10 cellular contexts compared by ENCODE assay signal in the genomic region with DNA sequence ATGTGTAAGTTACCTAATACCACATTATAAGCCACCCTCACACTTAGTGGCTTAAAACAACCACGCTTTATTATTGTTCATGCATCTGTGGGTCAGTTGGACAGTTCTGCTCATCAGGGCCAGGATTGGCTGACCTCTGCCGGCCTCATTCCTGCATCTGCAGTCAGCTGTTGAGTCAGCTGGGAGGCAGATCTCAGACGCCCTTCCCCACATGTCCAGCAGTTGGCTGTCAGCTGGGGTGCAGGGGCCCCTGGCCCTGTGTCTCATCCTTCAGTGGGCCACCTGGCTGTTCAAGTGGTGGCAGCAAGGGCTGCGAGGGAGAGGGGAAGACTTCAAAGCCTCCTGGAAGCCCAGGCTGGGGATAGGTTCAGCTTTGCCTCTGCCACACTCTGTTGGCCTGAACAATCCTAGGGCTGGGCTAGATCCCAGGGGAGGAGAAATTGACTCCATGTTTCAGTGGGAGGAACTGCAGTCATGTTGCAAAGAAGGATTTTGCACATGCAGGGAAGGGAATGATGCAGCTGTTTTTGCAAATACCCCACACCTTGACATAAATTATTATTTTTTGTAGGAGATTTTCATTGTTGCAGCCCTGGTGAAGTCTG. TPM values are rescaled to one million over a fixed set of nuclear protein-coding genes. Genes with fewer than 3 reads are reported as not detected.
DNase-seq lines count a peak whose midpoint lies in the region; ATAC-seq, FAIRE-seq and TF ChIP-seq lines count a peak whose summit lies in the region.
"Had no signal": no experiment of that assay in that cellular context is flagged by ENCODE, and none has a peak within 500 bp of the region (broad histone marks: within the 10 kb centered on the region; RNA-seq: fewer than 3 reads in every experiment).

No MANE protein-coding gene starts in this region.

- H3K4me1 ChIP-seq in K562 (replicated peaks in 1 of 2; ENCODE audit: control insufficient read depth in 2 of 2, insufficient read depth in 2 of 2, low read length in 2 of 2) (peaks cover 0 to 6% of the 10 kb centered on the region in 2 experiments; a peak in 2 of 5 replicates), upper lobe of right lung (peaks cover 14% of the 10 kb centered on the region), stomach (peaks cover 0 to 27% (median 10%) of the 10 kb centered on the region in 4 donors)
- H3K4me1 ChIP-seq: neural progenitor cell had no signal

- H3K9me3 ChIP-seq in K562 (replicated peaks; ENCODE audit: control insufficient read depth, insufficient read depth, low read depth, low read length) (no peaks in the 10 kb centered on the region), upper lobe of right lung (no peaks in the 10 kb centered on the region), stomach (no peaks in the 10 kb centered on the region)

- ATAC-seq in K562 (peak; percentile 41; the same call in 2 of the 3 replicates), upper lobe of right lung (peak; percentile 42)

- TF ChIP-seq RAD21 in K562 (CRISPR knock-in tag; conservative IDR thresholded peaks at IDR 0.05 in 1 of 2, IDR thresholded peaks at IDR 0.05 in 1 of 2) = no peak

- no peaks in the 10 kb centered on the region for H3K27me3 Mint-ChIP-seq in activated T-cell treated with anti-CD3 and anti-CD28 coated beads, Interleukin-2, amount 50 U/mL, for 24 hours

- POLR2A ChIA-PET in K562 (lab: Yijun Ruan, JAX) = interaction anchor here (0.6 to 1.7 kb wide), 5 partner anchors 20 to 144 kb away, joined by 3 to 8 read pairs (median 3); no protein-coding TSS in a partner anchor

- no peak overlapping the region for H3K4me2 ChIP-seq in K562 (ENCODE audit: insufficient read depth, low read length)
- H3K4me2 ChIP-seq: neural progenitor cell had no signal

- WGBS in K562 (ENCODE audit: insufficient coverage, low coverage, missing lambda C conversion rate) = 66% methylated on average over 4 of the region's 4 CpGs
- WGBS in stomach, 5 donors = 57 to 83% (median 73%) methylated on average over 3 to 4 of the region's 4 CpGs

- H4K20me1 ChIP-seq in K562 (replicated peaks; ENCODE audit: control insufficient read depth, insufficient read depth, low read length) = 0 out of 2 replicates have a peak, but pooled peaks cover 7% of the 10 kb centered on the region

- H3K9me1 ChIP-seq in K562 (ENCODE audit: control insufficient read depth, insufficient read depth, low read length) = no peaks in the 10 kb centered on the region

- DNase-seq in activated T-cell treated with anti-CD3 and anti-CD28 coated beads, Interleukin-2, amount 50 U/mL, for 24 hours = no peak
- DNase-seq in activated T-cell treated with anti-CD3 and anti-CD28 coated beads, Interleukin-2, amount 50 U/mL, for 48 hours = no peak
- DNase-seq in K562 (ENCODE audit: extremely low read depth in 1 of 4, low spot score in 3 of 4) = no peak
- no peak for DNase-seq in kidney epithelial cell (ENCODE audit: low read depth)
- no peak for DNase-seq in upper lobe of right lung
- DNase-seq in LoVo (ENCODE audit: low spot score) = no peak
- DNase-seq in stomach = no peak
- DNase-seq in HuH-7 (ENCODE audit: low spot score) = no peak

- H3K27me3 ChIP-seq in K562 (ENCODE audit: control insufficient read depth in 2 of 2, insufficient read depth in 2 of 2, low read length in 2 of 2) (no peaks in the 10 kb centered on the region), kidney epithelial cell (ENCODE audit: control insufficient read depth, insufficient read depth, low read length) (no peaks in the 10 kb centered on the region), upper lobe of right lung (no peaks in the 10 kb centered on the region), stomach (no peaks in the 10 kb centered on the region)
- H3K27me3 ChIP-seq: neural progenitor cell had no signal

- peaks cover 99% of the 10 kb centered on the region for H3K36me3 ChIP-seq in K562 (ENCODE audit: control insufficient read depth, insufficient read depth, low read length)
- peaks cover 2% of the 10 kb centered on the region for H3K36me3 ChIP-seq in kidney epithelial cell (ENCODE audit: control insufficient read depth, insufficient read depth, low read length)
- peaks cover 94% of the 10 kb centered on the region for H3K36me3 ChIP-seq in upper lobe of right lung
- H3K36me3 ChIP-seq in stomach = peaks cover 72 to 100% (median 98%) of the 10 kb centered on the region in 4 donors
- H3K36me3 ChIP-seq: neural progenitor cell had no signal

- no peak for TF ChIP-seq CTCF in K562 (IDR thresholded peaks at IDR 0.05 in 2 of 3, conservative IDR thresholded peaks at IDR 0.05 in 1 of 3; ENCODE audit: insufficient read depth in 2 of 3, low read depth in 1 of 3, low read length in 3 of 3)
- peak; percentile 4 for TF ChIP-seq CTCF in kidney epithelial cell (IDR thresholded peaks at IDR 0.05; ENCODE audit: insufficient read depth, low read length, poor library complexity, severe bottlenecking)
- TF ChIP-seq CTCF in upper lobe of right lung (IDR thresholded peaks at IDR 0.05) = no peak
- TF ChIP-seq CTCF in stomach (IDR thresholded peaks at IDR 0.05) = no peak

- no peaks in the 10 kb centered on the region for H3K9me3 Mint-ChIP-seq in activated T-cell treated with anti-CD3 and anti-CD28 coated beads, Interleukin-2, amount 50 U/mL, for 24 hours
- H3K9me3 Mint-ChIP-seq: neural progenitor cell had no signal

- no peak overlapping the region for H2AFZ ChIP-seq in K562 (ENCODE audit: low read depth, low read length)
- H2AFZ ChIP-seq: neural progenitor cell had no signal

- H3K36me3 Mint-ChIP-seq in activated T-cell treated with anti-CD3 and anti-CD28 coated beads, Interleukin-2, amount 50 U/mL, for 24 hours (ENCODE audit: low read depth) = peaks cover 96% of the 10 kb centered on the region

- no TSS peak for BruUV-seq in K562 (replicated peaks; lab: Mats Ljungman, UMichigan)

- H3K4me3 Mint-ChIP-seq in activated T-cell treated with anti-CD3 and anti-CD28 coated beads, Interleukin-2, amount 50 U/mL, for 24 hours = no peak overlapping the region
- H3K4me3 Mint-ChIP-seq: CD14-positive monocyte, neural progenitor cell had no signal

- no peak for TF ChIP-seq EP300 in K562 (IDR thresholded peaks at IDR 0.05; ENCODE audit: low read length)
- TF ChIP-seq EP300 in stomach (IDR thresholded peaks at IDR 0.05) = no peak

- H3K79me2 ChIP-seq in K562 (ENCODE audit: control insufficient read depth, insufficient read depth, low read length) = no peaks in the 10 kb centered on the region; the same call in 1 of the 3 replicates

- TF ChIP-seq POLR2A in K562 (conservative IDR thresholded peaks at IDR 0.05) (no peak), stomach (IDR thresholded peaks at IDR 0.05) (no peak)

- CTCF ChIA-PET in K562 (lab: Yijun Ruan, JAX; ENCODE audit: low intra/inter-chr PET ratio) = no interaction called here

- no peaks in the 10 kb centered on the region for H3K4me1 Mint-ChIP-seq in activated T-cell treated with anti-CD3 and anti-CD28 coated beads, Interleukin-2, amount 50 U/mL, for 24 hours (ENCODE audit: low read depth)
- H3K4me1 Mint-ChIP-seq: CD14-positive monocyte, neural progenitor cell had no signal

- FAIRE-seq in K562 (lab: Jason Lieb, UNC) = no peak

- H3K4me3 ChIP-seq in K562 (no peak overlapping the region), kidney epithelial cell (ENCODE audit: low read depth, low read length) (no peak overlapping the region), upper lobe of right lung (no peak overlapping the region), stomach (no peak overlapping the region)
- H3K4me3 ChIP-seq: neural progenitor cell had no signal

- no peak overlapping the region for H3K27ac ChIP-seq in K562 (ENCODE audit: extremely low read depth, low read depth, low read length)
- H3K27ac ChIP-seq in upper lobe of right lung = no peak overlapping the region
- H3K27ac ChIP-seq in stomach = peak overlapping the region in 1 of 5 donors; percentile 5
- H3K27ac ChIP-seq: neural progenitor cell had no signal

- intact Hi-C loops in K562 (cut with micrococcal nuclease) = no loop called here
- intact Hi-C loops in upper lobe of right lung (cut with DNase I) = no loop called here
- intact Hi-C loops in stomach (cut with DNase I; ENCODE audit: low total_unique reads) = loop anchor here (10.0 kb wide), 1 partner anchor 59 kb away; no protein-coding TSS in a partner anchor

- 0 out of 4 replicates have a peak overlapping the region, but pooled peaks of 1 of the 2 experiments have one; percentile 13 for H3K9ac ChIP-seq in K562 (ENCODE audit: insufficient read depth in 1 of 2, low read depth in 2 of 2, low read length in 2 of 2)
- H3K9ac ChIP-seq: neural progenitor cell had no signal

- in situ Hi-C loops in K562 (cut with MboI) = no loop called here

- peak overlapping the region; percentile 30 for H3K27ac Mint-ChIP-seq in activated T-cell treated with anti-CD3 and anti-CD28 coated beads, Interleukin-2, amount 50 U/mL, for 24 hours
- H3K27ac Mint-ChIP-seq: neural progenitor cell had no signal

RNA-seq across cellular contexts. Expression of gene TACR2, which starts 33.1 kb away (rescaled TPM):
- not detected in 2 replicates for total RNA-seq in K562 (2011; cell fraction: chromatin; rRNA removed; ENCODE audit: low replicate concordance)
- total RNA-seq in K562 (2011; cell fraction: nucleolus; rRNA removed) = not detected in 2 replicates
- total RNA-seq in K562 (2011; cell fraction: nucleoplasm; rRNA removed) = not detected in 2 replicates
- total RNA-seq in K562 (2014; rRNA removed) = not detected in 2 replicates
- total RNA-seq in K562 (2014; rRNA removed; fragmentation: Illumina TruSeq; extraction: Trizol) = not detected in 2 replicates
- total RNA-seq in K562 (2015; rRNA removed; fragmentation: Illumina TruSeq; extraction: Trizol) = not detected in 2 replicates
- total RNA-seq in K562 (2021) = not detected in 2 replicates
- polyA plus RNA-seq in K562 (2011; rRNA removed) = not detected in 2 replicates
- not detected in 2 replicates for polyA plus RNA-seq in K562 (2011; cell fraction: cytosol; rRNA removed)
- not detected in 2 replicates for polyA plus RNA-seq in K562 (2011; cell fraction: nucleus; rRNA removed)
- polyA plus RNA-seq in K562 (2012) = 0.20 and 0.22 TPM in 2 replicates
- not detected in 2 replicates for polyA plus RNA-seq in K562 (2014; fragmentation: Illumina TruSeq; extraction: Trizol)
- not detected for polyA plus RNA-seq in K562 (2014; fragmentation: Nextera tagmentation; extraction: Ambion mirVana)
- polyA plus RNA-seq in K562 (2014; rRNA removed) = not detected in 2 replicates
- polyA minus RNA-seq in K562 (2011; rRNA and poly(A)+ RNA removed) = not detected in 2 replicates
- polyA minus RNA-seq in K562 (2011; cell fraction: cytosol; rRNA and poly(A)+ RNA removed) = not detected in 2 replicates
- polyA minus RNA-seq in K562 (2011; cell fraction: nucleus; rRNA and poly(A)+ RNA removed) = not detected in 2 replicates
- total RNA-seq in kidney epithelial cell = 0.27 TPM in 1 of 2 replicates, not detected in the other
- total RNA-seq in upper lobe of right lung = 0.90 TPM
- total RNA-seq in stomach = 100 to 1,000 TPM in 1 of 5 donors, 10 to 100 TPM in 3, 1 to 10 TPM in 1; 5.7 to 133 (median 14.3) TPM
- 10 to 100 TPM in 1 of 3 donors, under 1 TPM in 1, not detected in 1; 0.56 to 67.8 TPM for polyA plus RNA-seq in stomach
